In the genomic region with DNA sequence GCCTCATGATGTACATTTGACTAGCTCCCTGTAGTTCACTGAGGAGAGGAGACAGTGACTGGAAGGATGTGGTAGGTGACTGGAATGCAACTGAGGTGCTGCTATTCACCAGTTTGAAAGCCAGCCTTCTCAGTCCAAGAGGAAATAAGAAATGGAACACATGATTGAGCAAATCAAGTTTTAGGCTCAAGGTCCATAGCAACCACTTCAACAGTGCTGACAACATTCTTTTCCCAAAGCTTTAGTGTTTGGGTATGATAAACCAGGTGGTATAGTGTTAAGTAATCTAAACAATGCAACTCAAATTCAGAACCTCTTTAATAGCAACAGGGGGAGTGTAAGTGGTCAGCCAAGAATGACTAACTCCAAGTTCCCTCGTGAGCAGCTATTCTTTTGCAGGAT, we compare ENCODE assay signal across 9 cellular contexts. TPM values are rescaled to one million over a fixed set of nuclear protein-coding genes. Genes with fewer than 3 reads are reported as not detected.
DNase-seq lines count a peak whose midpoint lies in the region; ATAC-seq and TF ChIP-seq lines count a peak whose summit lies in the region.
"Had no signal": no experiment of that assay in that cellular context is flagged by ENCODE, and none has a peak within 500 bp of the region (broad histone marks: within the 10 kb centered on the region; RNA-seq: fewer than 3 reads in every experiment).

No MANE protein-coding gene starts in this region.

- no peak overlapping the region for H3K4me3 Mint-ChIP-seq in H9

- no peak overlapping the region for H3T11ph ChIP-seq in H9 (ENCODE audit: low read length)

- H3K79me2 ChIP-seq in smooth muscle cell (ENCODE audit: low read depth) (peaks cover 55% of the 10 kb centered on the region), H9 (ENCODE audit: insufficient read depth, low read length) (no peaks in the 10 kb centered on the region)

- H2AFZ ChIP-seq in smooth muscle cell (ENCODE audit: low read depth) (no peak overlapping the region), H9 (ENCODE audit: low read length) (no peak overlapping the region)

- H3K9ac ChIP-seq in smooth muscle cell (ENCODE audit: low read depth), result peak overlapping the region; percentile 41
- H3K9ac ChIP-seq in H9 (ENCODE audit: extremely low read depth, insufficient read length, low read length), result no peak overlapping the region

- CTCF ChIA-PET in HEK293 (lab: Yijun Ruan, JAX), result interaction anchor here (0.6 to 2.2 kb wide), 2 partner anchors 32 to 46 kb away, joined by 5 to 8 read pairs; a partner anchor contains a TSS

- peaks cover 34% of the 10 kb centered on the region for H4K20me1 ChIP-seq in smooth muscle cell (ENCODE audit: low read depth)
- no peaks in the 10 kb centered on the region for H4K20me1 ChIP-seq in H9 (ENCODE audit: control insufficient read depth, insufficient read depth, insufficient read length)

- H3K4me1 ChIP-seq in HEK293 (ENCODE audit: control insufficient read depth, insufficient read depth, low read length) (no peaks in the 10 kb centered on the region), right cardiac atrium (ENCODE audit: control insufficient read depth, insufficient read depth, low read length) (peaks cover 19% of the 10 kb centered on the region), smooth muscle cell (ENCODE audit: low read depth) (peaks cover 7% of the 10 kb centered on the region), H9 (ENCODE audit: insufficient read depth, low read length) (no peaks in the 10 kb centered on the region; the same call in 1 of the 2 replicates)

- no peak overlapping the region for H2BK20ac ChIP-seq in H9 (ENCODE audit: low read depth, low read length, poor library complexity, severe bottlenecking)

- no peak overlapping the region for H4K8ac ChIP-seq in H9 (replicated peaks; ENCODE audit: insufficient read length, low read depth, low read length)

- no peak overlapping the region for H3K27ac ChIP-seq in HEK293 (ENCODE audit: extremely low read depth, low read depth, low read length)
- no peak overlapping the region for H3K27ac ChIP-seq in right cardiac atrium (ENCODE audit: low read length)
- peak overlapping the region; percentile 87 for H3K27ac ChIP-seq in smooth muscle cell (ENCODE audit: low read depth)
- no peak overlapping the region for H3K27ac ChIP-seq in H9 (ENCODE audit: insufficient read length, low read depth, low read length)

- no peak overlapping the region for H3K56ac ChIP-seq in H9 (ENCODE audit: insufficient read length, low read depth, low read length)

- intact Hi-C loops in right cardiac atrium (cut with DNase I), result loop anchor here in 1 of 4 donors (10.0 kb wide), 1 partner anchor 53 kb away; no protein-coding TSS in a partner anchor

- no peak overlapping the region for H3K18ac ChIP-seq in H9 (ENCODE audit: insufficient read length, low read depth, low read length)

- H3K4me2 ChIP-seq in smooth muscle cell, result peak overlapping the region; percentile 21
- no peak overlapping the region for H3K4me2 ChIP-seq in H9 (ENCODE audit: insufficient read depth, insufficient read length, low read length)

- H3K27ac Mint-ChIP-seq in H9, result no peak overlapping the region

- no peaks in the 10 kb centered on the region; the same call in 1 of the 2 replicates for H3K27me3 Mint-ChIP-seq in H9 (ENCODE audit: low read depth)

- H2BK120ac ChIP-seq in H9 (ENCODE audit: low read depth, low read length, poor library complexity, severe bottlenecking), result no peak overlapping the region

- no peaks in the 10 kb centered on the region for H3K79me1 ChIP-seq in H9 (ENCODE audit: insufficient read depth, low read depth, low read length, poor library complexity, severe bottlenecking)

- no peaks in the 10 kb centered on the region for H3K23me2 ChIP-seq in H9 (ENCODE audit: insufficient read length, low read depth, low read length, poor library complexity, severe bottlenecking)

- H3K36me3 Mint-ChIP-seq in H9 (ENCODE audit: insufficient read depth in 1 of 3, low read depth in 3 of 3), result no peaks in the 10 kb centered on the region

- H3K4ac ChIP-seq in H9 (ENCODE audit: low read depth, low read length), result no peak overlapping the region

- H2BK5ac ChIP-seq in H9 (ENCODE audit: insufficient read length, low read length), result no peak overlapping the region

- H2AK5ac ChIP-seq in H9 (ENCODE audit: insufficient read length, low read length), result no peak overlapping the region

- H3K36me3 ChIP-seq in HEK293 (ENCODE audit: control insufficient read depth in 2 of 2, insufficient read depth in 1 of 2, low read length in 2 of 2) (peaks cover 0 to 5% of the 10 kb centered on the region in 2 experiments; a peak in 1 of 3 replicates), smooth muscle cell (ENCODE audit: low read depth) (no peaks in the 10 kb centered on the region)

- 21% methylated on average over 1 of the region's 1 CpG for WGBS in right cardiac atrium
- WGBS in smooth muscle cell (ENCODE audit: low lambda C conversion rate), result 9% methylated on average over 1 of the region's 1 CpG
- WGBS in H9 (ENCODE audit: extremely low coverage, insufficient read length, low lambda C conversion rate), result no CpG with 5 or more reads among the region's 1 CpG

- no peak overlapping the region for H3K14ac ChIP-seq in H9 (ENCODE audit: insufficient read depth, low read length)

- H4K5ac ChIP-seq in H9 (ENCODE audit: insufficient read length, low read depth, low read length), result no peak overlapping the region

- peaks cover 15 to 22% of the 10 kb centered on the region in 2 experiments for H3K4me1 Mint-ChIP-seq in H9

- no peak overlapping the region for H3K23ac ChIP-seq in H9 (ENCODE audit: insufficient read length, low read depth, low read length)

- H3K27me3 ChIP-seq in right cardiac atrium (ENCODE audit: control insufficient read depth, insufficient read depth) (no peaks in the 10 kb centered on the region), smooth muscle cell (ENCODE audit: low read depth) (no peaks in the 10 kb centered on the region), H9 (ENCODE audit: insufficient read depth, low read length) (no peaks in the 10 kb centered on the region)

- H2BK15ac ChIP-seq in H9 (ENCODE audit: low read depth, low read length), result no peak overlapping the region

- H3F3A ChIP-seq in smooth muscle cell (ENCODE audit: low read depth), result peaks cover 8% of the 10 kb centered on the region

- TF ChIP-seq CTCF in HEK293 (tag by site-specific recombination; IDR thresholded peaks at IDR 0.05) (no peak), astrocyte of the cerebellum (IDR thresholded peaks at IDR 0.05; ENCODE audit: low read depth, low read length, missing control alignments) (no peak), smooth muscle cell (IDR thresholded peaks at IDR 0.05; ENCODE audit: borderline replicate concordance, insufficient read depth, poor library complexity, severe bottlenecking) (no peak), H9 (conservative IDR thresholded peaks at IDR 0.05) (no peak)

- H3K9me3 ChIP-seq in HEK293 (ENCODE audit: control insufficient read depth, insufficient read depth, low read depth, low read length) (no peaks in the 10 kb centered on the region), right cardiac atrium (ENCODE audit: control insufficient read depth, low read length) (no peaks in the 10 kb centered on the region), smooth muscle cell (replicated peaks; ENCODE audit: low read depth) (no peaks in the 10 kb centered on the region), H9 (ENCODE audit: control insufficient read depth, low read depth, low read length) (no peaks in the 10 kb centered on the region)

- no peak overlapping the region for H2BK12ac ChIP-seq in H9 (ENCODE audit: insufficient read length, low read depth, low read length)

- in situ Hi-C loops in astrocyte of the cerebellum (cut with HindIII; ENCODE audit: low sequenced_read_pairs), result no loop called here

- POLR2A ChIA-PET in HEK293 (lab: Yijun Ruan, JAX), result no interaction called here

- H3K4me3 ChIP-seq in HEK293 (ENCODE audit: low read depth, low read length), result no peak overlapping the region
- H3K4me3 ChIP-seq in astrocyte of the cerebellum (ENCODE audit: low read depth, low read length), result no peak overlapping the region
- no peak overlapping the region for H3K4me3 ChIP-seq in right cardiac atrium (ENCODE audit: low read length)
- no peak overlapping the region for H3K4me3 ChIP-seq in smooth muscle cell
- H3K4me3 ChIP-seq: skin epidermis had no signal

- 0 out of 5 replicates have a peak, but pooled peaks cover 0 to 2% of the 10 kb centered on the region in 2 experiments for H3K9me3 Mint-ChIP-seq in H9

- DNase-seq in astrocyte of the cerebellum (ENCODE audit: low read depth) (peak; percentile 83), right cardiac atrium (no peak), smooth muscle cell (lab: John Stamatoyannopoulos, UW; ENCODE audit: unreplicated experiment) (no peak), H9 (no peak), hippocampal formation (lab: John Stamatoyannopoulos, UW) (no peak), NCI-H510A (lab: John Stamatoyannopoulos, UW) (no peak)

- peak; percentile 44 to 72 for ATAC-seq in right cardiac atrium
- no peak for ATAC-seq in HG02938 (IDR thresholded peaks at IDR 0.05; ENCODE audit: unreplicated experiment)

- no peak overlapping the region for H4K91ac ChIP-seq in H9 (ENCODE audit: insufficient read length, low read depth, low read length)

TF ChIP-seq in HEK293, 187 proteins besides CTCF, POLR2A, EP300 and RAD21 (continues in another document):
- TF ChIP-seq, protein P1, sequence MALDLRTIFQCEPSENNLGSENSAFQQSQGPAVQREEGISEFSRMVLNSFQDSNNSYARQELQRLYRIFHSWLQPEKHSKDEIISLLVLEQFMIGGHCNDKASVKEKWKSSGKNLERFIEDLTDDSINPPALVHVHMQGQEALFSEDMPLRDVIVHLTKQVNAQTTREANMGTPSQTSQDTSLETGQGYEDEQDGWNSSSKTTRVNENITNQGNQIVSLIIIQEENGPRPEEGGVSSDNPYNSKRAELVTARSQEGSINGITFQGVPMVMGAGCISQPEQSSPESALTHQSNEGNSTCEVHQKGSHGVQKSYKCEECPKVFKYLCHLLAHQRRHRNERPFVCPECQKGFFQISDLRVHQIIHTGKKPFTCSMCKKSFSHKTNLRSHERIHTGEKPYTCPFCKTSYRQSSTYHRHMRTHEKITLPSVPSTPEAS (tag by site-specific recombination; IDR thresholded peaks at IDR 0.05), result no peak
- no peak for TF ChIP-seq ZNF114 (tag by site-specific recombination; IDR thresholded peaks at IDR 0.05)
- 0 out of 2 replicates have a peak, but pooled peaks have one; percentile 10 for TF ChIP-seq ZNF341 (tag by site-specific recombination; IDR thresholded peaks at IDR 0.05; ENCODE audit: low read depth)

RNA-seq across cellular contexts. Expression of a gene that starts 9.2 kb away (rescaled TPM):
- total RNA-seq in right cardiac atrium, result 10 to 100 TPM; 32.5 to 39.7 (median 35.6) TPM
- 11.6 TPM for polyA plus RNA-seq in right cardiac atrium
- 7.7 and 10.1 TPM in 2 replicates for total RNA-seq in smooth muscle cell
- polyA plus RNA-seq in smooth muscle cell, result 16.9 and 17.1 TPM in 2 replicates
- total RNA-seq in H9 (2021), result 2.9 and 4.4 TPM in 2 replicates

RNA-seq across cellular contexts. Expression of a gene that starts 32.3 kb away (rescaled TPM):
- total RNA-seq in right cardiac atrium (10 to 100 TPM in 3 of 4 donors, 1 to 10 TPM in 1; 9.3 to 14.8 (median 13.2) TPM), smooth muscle cell (7.3 and 12.5 TPM in 2 replicates), H9 (2021) (3.8 and 4.2 TPM in 2 replicates)
- polyA plus RNA-seq in right cardiac atrium (18.2 TPM), smooth muscle cell (6.9 and 14.0 TPM in 2 replicates)

RNA-seq across cellular contexts. Expression of a gene that starts 58.3 kb away (rescaled TPM):
- total RNA-seq in right cardiac atrium (1 to 10 TPM; 2.1 to 7.4 (median 5.5) TPM), smooth muscle cell (0.27 and 0.36 TPM in 2 replicates), H9 (2021) (5.9 and 6.7 TPM in 2 replicates)
- polyA plus RNA-seq in right cardiac atrium (4.3 TPM), smooth muscle cell (0.18 and 0.65 TPM in 2 replicates)
